ENCODE assay signal across 8 cellular contexts in the genomic region with DNA sequence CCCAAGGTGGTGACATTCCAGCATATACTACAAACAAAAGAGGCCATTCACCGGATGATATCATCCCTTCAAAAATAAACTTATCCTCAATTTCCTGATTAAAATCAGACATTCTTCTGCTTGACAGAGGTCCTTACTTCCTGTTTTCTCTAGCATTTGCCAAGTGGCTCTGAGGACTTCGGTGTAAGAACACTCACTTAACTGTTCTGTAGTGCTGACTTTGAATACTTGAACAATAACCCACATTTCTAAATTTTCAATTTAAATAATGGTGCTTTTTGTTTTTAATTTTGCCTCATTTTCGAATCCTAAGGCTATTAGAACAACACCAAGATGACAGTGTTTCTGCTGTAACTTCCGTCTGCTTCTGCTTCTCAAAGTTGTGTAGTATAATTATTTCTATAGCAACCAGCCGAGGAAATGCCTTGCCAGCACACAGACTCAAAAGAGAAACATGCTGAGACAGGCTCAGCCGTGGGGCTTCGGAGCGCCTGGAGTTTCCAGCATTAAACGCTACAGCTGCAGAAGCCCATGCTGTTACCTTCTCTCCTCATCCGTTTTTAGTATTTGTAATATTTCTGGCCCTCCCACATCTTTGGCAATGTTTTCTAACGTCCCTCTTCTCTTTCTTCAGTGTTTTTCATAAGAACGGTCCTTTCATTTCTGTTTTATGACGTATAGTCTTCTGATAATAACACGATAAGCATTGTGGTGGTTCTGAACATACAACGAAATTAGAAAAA. TPM values are rescaled to one million over a fixed set of nuclear protein-coding genes. Genes with fewer than 3 reads are reported as not detected.
A peak's percentile ranks its signal among the peaks of the same experiment; 100 is the strongest.
DNase-seq lines count a peak whose midpoint lies in the region; ATAC-seq and TF ChIP-seq lines count a peak whose summit lies in the region.

No MANE protein-coding gene starts in this region.

- H3K4me3 Mint-ChIP-seq in Caco-2 (ENCODE audit: unreplicated experiment) (peak overlapping the region; percentile 61), osteocyte (ENCODE audit: unreplicated experiment) (peak overlapping the region; percentile 73)

- H3K4me1 Mint-ChIP-seq in Caco-2 (ENCODE audit: low read depth, unreplicated experiment): no peaks in the 10 kb centered on the region
- peaks cover 18% of the 10 kb centered on the region for H3K4me1 Mint-ChIP-seq in osteocyte (ENCODE audit: unreplicated experiment)

- H3K36me3 ChIP-seq in Caco-2 (ENCODE audit: control insufficient read depth, insufficient read depth, low read length): no peaks in the 10 kb centered on the region
- H3K36me3 ChIP-seq in HUES48 (ENCODE audit: control insufficient read depth, insufficient read depth, low read length): no peaks in the 10 kb centered on the region
- no peaks in the 10 kb centered on the region for H3K36me3 ChIP-seq in thymus (ENCODE audit: control insufficient read depth, insufficient read depth)

- H3K4me1 ChIP-seq in Caco-2 (no peaks in the 10 kb centered on the region), HUES48 (ENCODE audit: control insufficient read depth, insufficient read depth, low read length) (peaks cover 14% of the 10 kb centered on the region; the same call in 1 of the 2 replicates), thymus (ENCODE audit: control insufficient read depth, insufficient read depth, low read length) (no peaks in the 10 kb centered on the region)

- peak overlapping the region; percentile 44 for H3K27ac ChIP-seq in HUES48 (ENCODE audit: low read depth, low read length)
- H3K27ac ChIP-seq in thymus (ENCODE audit: low read depth): peak overlapping the region; percentile 72

- POLR2A ChIA-PET in Caco-2 (lab: Charles Lee): no interaction called here

- no peak overlapping the region for H3K4me3 ChIP-seq in Caco-2 (ENCODE audit: low read depth, low read length)
- H3K4me3 ChIP-seq in HUES48 (ENCODE audit: low read depth, low read length): no peak overlapping the region
- H3K4me3 ChIP-seq in thymus (ENCODE audit: low read length): peak overlapping the region; percentile 64

- no peak for DNase-seq in Caco-2
- DNase-seq in SK-MEL-5 (ENCODE audit: low read depth, low spot score): peak; percentile 93
- DNase-seq in activated naive CD4-positive, alpha-beta T cell treated with anti-CD3 and anti-CD28 coated beads, Interleukin-2, amount 50 U/mL, for 16 hours: peak; percentile 58
- peak; percentile 57 for DNase-seq in globus pallidus (ENCODE audit: low spot score)
- peak; percentile 90 for DNase-seq in osteocyte (ENCODE audit: extremely low spot score, unreplicated experiment)

- under 1% methylated on average over 15 of the region's 15 CpGs for WGBS in thymus

- H3K27ac Mint-ChIP-seq in Caco-2 (ENCODE audit: unreplicated experiment) (no peak overlapping the region), osteocyte (ENCODE audit: unreplicated experiment) (peak overlapping the region; percentile 96)

- no TSS peak for BruUV-seq in Caco-2 (replicated peaks; lab: Mats Ljungman, UMichigan)

- H3K9ac ChIP-seq in HUES48 (ENCODE audit: low read depth, low read length): no peak overlapping the region

- TF ChIP-seq CTCF in Caco-2 (IDR thresholded peaks at IDR 0.05; ENCODE audit: insufficient read depth in 1 of 2, low read depth in 1 of 2, low read length in 1 of 2, severe bottlenecking in 1 of 2, unreplicated experiment in 1 of 2) (no peak), osteocyte (IDR thresholded peaks at IDR 0.05) (no peak)

- H3K27me3 ChIP-seq in Caco-2 (replicated peaks; ENCODE audit: control insufficient read depth, insufficient read depth, low read length) (no peaks in the 10 kb centered on the region), HUES48 (ENCODE audit: control insufficient read depth, insufficient read depth, low read length) (no peaks in the 10 kb centered on the region), thymus (ENCODE audit: control insufficient read depth, insufficient read depth) (no peaks in the 10 kb centered on the region)

- H3K9me3 Mint-ChIP-seq in Caco-2 (ENCODE audit: unreplicated experiment): no peaks in the 10 kb centered on the region
- H3K9me3 Mint-ChIP-seq in osteocyte (ENCODE audit: unreplicated experiment): no peaks in the 10 kb centered on the region

- peak; percentile 84 for ATAC-seq in GM21390 (IDR thresholded peaks at IDR 0.05; ENCODE audit: unreplicated experiment)

- H3K9me3 ChIP-seq in Caco-2 (no peaks in the 10 kb centered on the region), HUES48 (ENCODE audit: control insufficient read depth, insufficient read depth, low read length) (no peaks in the 10 kb centered on the region), thymus (ENCODE audit: control insufficient read depth) (no peaks in the 10 kb centered on the region)

- intact Hi-C loops in Caco-2 (cut with micrococcal nuclease; ENCODE audit: unreplicated experiment): no loop called here

- H3K27me3 Mint-ChIP-seq in Caco-2 (ENCODE audit: insufficient read depth, unreplicated experiment): no peaks in the 10 kb centered on the region
- H3K27me3 Mint-ChIP-seq in osteocyte (ENCODE audit: unreplicated experiment): no peaks in the 10 kb centered on the region

- in situ Hi-C loops in SK-MEL-5 (cut with HindIII; ENCODE audit: low pct_unique_long_range_greater_than_20kb, low sequenced_read_pairs): no loop called here

- H3K36me3 Mint-ChIP-seq in Caco-2 (ENCODE audit: insufficient read depth, unreplicated experiment): no peaks in the 10 kb centered on the region
- no peaks in the 10 kb centered on the region for H3K36me3 Mint-ChIP-seq in osteocyte (ENCODE audit: unreplicated experiment)

- CTCF ChIA-PET in Caco-2 (lab: Charles Lee): no interaction called here

RNA-seq across cellular contexts. Expression of a gene that starts 19.5 kb away (rescaled TPM):
- 8.3 and 12.0 TPM in 2 replicates for total RNA-seq in Caco-2 (2022)
- total RNA-seq in SK-MEL-5 (2014; rRNA removed; shearing (Covaris generic)): 25.0 and 27.0 TPM in 2 replicates
- 33.8 and 36.9 TPM in 2 replicates for polyA plus RNA-seq in SK-MEL-5 (2015; cell fraction: cytosol; rRNA removed)
- polyA plus RNA-seq in SK-MEL-5 (2015; cell fraction: nucleus; rRNA removed): 30.3 and 36.5 TPM in 2 replicates
- 193 and 237 TPM in 2 replicates for total RNA-seq in osteocyte
- polyA plus RNA-seq in thymus: 316 TPM

Comparison
In these comparisons a context has a peak if more than half of its experiments do, and no peak if none do; other contexts are left out.
1. DNase-seq: peak in SK-MEL-5 (single experiment), activated naive CD4-positive, alpha-beta T cell treated with anti-CD3 and anti-CD28 coated beads, Interleukin-2, amount 50 U/mL, for 16 hours (single experiment), globus pallidus (single experiment) and osteocyte (single experiment); none in Caco-2 (0 of 2).